Comparison of ENCODE assay signal across 11 cellular contexts in the genomic region with DNA sequence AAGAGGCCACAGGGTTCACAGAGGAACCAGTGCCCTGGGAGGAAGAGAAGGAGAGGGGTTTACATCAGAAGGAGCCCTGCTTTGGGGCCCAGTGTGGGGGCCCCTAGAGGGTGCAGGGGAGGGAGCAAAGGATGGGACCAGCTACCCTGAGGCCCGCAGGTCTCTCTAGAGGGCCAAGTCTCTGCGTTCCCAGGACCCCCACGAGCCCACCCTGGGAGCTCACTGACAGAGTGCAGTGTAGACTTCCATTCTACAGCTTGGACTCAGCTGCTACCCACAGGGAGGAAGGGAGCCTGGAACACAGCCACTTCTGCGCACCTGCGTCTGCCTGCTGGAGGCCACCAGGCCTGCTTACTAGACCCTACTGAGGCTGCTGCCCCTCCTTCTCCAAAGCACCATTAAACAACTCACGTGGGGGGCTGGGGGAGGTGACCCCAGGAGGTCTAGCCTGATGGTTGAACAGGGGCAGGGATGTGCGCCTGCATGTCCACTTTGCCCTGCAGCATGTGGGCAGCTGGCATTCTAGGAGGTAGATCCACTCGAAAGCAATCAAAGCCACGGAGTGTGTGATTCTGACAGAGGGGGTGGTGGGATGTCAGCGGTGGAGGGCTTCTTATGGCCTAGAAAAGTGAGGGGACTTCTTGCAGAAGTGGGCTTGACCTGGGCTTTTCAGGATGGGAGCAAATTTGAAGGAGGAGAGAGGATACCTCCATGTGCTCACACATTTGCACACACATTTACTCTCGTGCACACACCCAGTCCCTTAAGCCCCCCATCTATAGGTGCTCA.
DNase-seq lines count a peak whose midpoint lies in the region; ATAC-seq and TF ChIP-seq lines count a peak whose summit lies in the region.
"Had no signal": no experiment of that assay in that cellular context is flagged by ENCODE, and none has a peak within 500 bp of the region (broad histone marks: within the 10 kb centered on the region; RNA-seq: fewer than 3 reads in every experiment).

No MANE protein-coding gene starts in this region.

- H3K36me3 Mint-ChIP-seq in CD4-positive, CD25-positive, alpha-beta regulatory T cell, result no peaks in the 10 kb centered on the region
- H3K36me3 Mint-ChIP-seq in activated naive CD8-positive, alpha-beta T cell treated with anti-CD3 and anti-CD28 coated beads for 36 hours, result peaks cover 10% of the 10 kb centered on the region
- H3K36me3 Mint-ChIP-seq in naive thymus-derived CD8-positive, alpha-beta T cell, result no peaks in the 10 kb centered on the region

- H3K9me3 ChIP-seq in CD4-positive, CD25-positive, alpha-beta regulatory T cell (ENCODE audit: control insufficient read depth in 2 of 2, low read length in 2 of 2), result no peaks in the 10 kb centered on the region
- H3K9me3 ChIP-seq in HEK293 (ENCODE audit: control insufficient read depth, insufficient read depth, low read depth, low read length), result no peaks in the 10 kb centered on the region
- H3K9me3 ChIP-seq in sigmoid colon, result no peaks in the 10 kb centered on the region
- H3K9me3 ChIP-seq: vagina had no signal

- no peaks in the 10 kb centered on the region for H3K36me3 ChIP-seq in CD4-positive, CD25-positive, alpha-beta regulatory T cell (ENCODE audit: control insufficient read depth, insufficient read depth, low read length)
- H3K36me3 ChIP-seq in HEK293 (ENCODE audit: control insufficient read depth in 2 of 2, insufficient read depth in 1 of 2, low read length in 2 of 2) (no peaks in the 10 kb centered on the region), sigmoid colon (no peaks in the 10 kb centered on the region)
- H3K36me3 ChIP-seq: vagina had no signal

- peaks cover 25 to 91% (median 62%) of the 10 kb centered on the region in 4 donors for H3K4me1 Mint-ChIP-seq in CD4-positive, CD25-positive, alpha-beta regulatory T cell
- H3K4me1 Mint-ChIP-seq in activated naive CD8-positive, alpha-beta T cell treated with anti-CD3 and anti-CD28 coated beads for 36 hours, result peaks cover 86% of the 10 kb centered on the region
- H3K4me1 Mint-ChIP-seq in naive thymus-derived CD8-positive, alpha-beta T cell, result peaks cover 44 to 97% (median 91%) of the 10 kb centered on the region in 4 donors

- H3K4me1 ChIP-seq in CD4-positive, CD25-positive, alpha-beta regulatory T cell (ENCODE audit: control insufficient read depth, insufficient read depth, low read length, poor library complexity, severe bottlenecking), result peaks cover 90% of the 10 kb centered on the region
- H3K4me1 ChIP-seq in HEK293 (ENCODE audit: control insufficient read depth, insufficient read depth, low read length) (no peaks in the 10 kb centered on the region), sigmoid colon (peaks cover 0 to 6% (median 4%) of the 10 kb centered on the region in 4 donors)

- H3K4me3 Mint-ChIP-seq in CD4-positive, CD25-positive, alpha-beta regulatory T cell, result peak overlapping the region; percentile 51 to 85 (median 78)
- H3K4me3 Mint-ChIP-seq in activated naive CD8-positive, alpha-beta T cell treated with anti-CD3 and anti-CD28 coated beads for 36 hours, result peak overlapping the region; percentile 69
- peak overlapping the region; percentile 50 to 84 (median 76) for H3K4me3 Mint-ChIP-seq in naive thymus-derived CD8-positive, alpha-beta T cell

- WGBS in sigmoid colon, 2 donors, result 68 to 77% methylated on average over 11 of the region's 11 CpGs

- H3K27ac ChIP-seq in CD4-positive, CD25-positive, alpha-beta regulatory T cell (ENCODE audit: insufficient read depth, low read length, poor library complexity, severe bottlenecking), result peak overlapping the region; percentile 91
- H3K27ac ChIP-seq in HEK293 (ENCODE audit: extremely low read depth, low read depth, low read length) (no peak overlapping the region), sigmoid colon (no peak overlapping the region)

- TF ChIP-seq EP300 in sigmoid colon (IDR thresholded peaks at IDR 0.05), result no peak

- H3K27me3 Mint-ChIP-seq in CD4-positive, CD25-positive, alpha-beta regulatory T cell, result no peaks in the 10 kb centered on the region
- H3K27me3 Mint-ChIP-seq in activated naive CD8-positive, alpha-beta T cell treated with anti-CD3 and anti-CD28 coated beads for 36 hours, result no peaks in the 10 kb centered on the region
- no peaks in the 10 kb centered on the region for H3K27me3 Mint-ChIP-seq in naive thymus-derived CD8-positive, alpha-beta T cell

- CTCF ChIA-PET in HEK293 (lab: Yijun Ruan, JAX), result interaction anchor here (1.4 kb wide), 1 partner anchor 161 kb away, joined by 4 read pairs; no protein-coding TSS in a partner anchor

- intact Hi-C loops in sigmoid colon (cut with DNase I), result no loop called here

- no peak for ATAC-seq in CD4-positive, CD25-positive, alpha-beta regulatory T cell (ENCODE audit: low read depth in 2 of 2)
- no peak for ATAC-seq in naive thymus-derived CD8-positive, alpha-beta T cell

- peak overlapping the region; percentile 57 for H3K4me3 ChIP-seq in CD4-positive, CD25-positive, alpha-beta regulatory T cell (ENCODE audit: low read depth, low read length)
- H3K4me3 ChIP-seq in HEK293 (ENCODE audit: low read depth, low read length) (no peak overlapping the region), sigmoid colon (no peak overlapping the region)
- H3K4me3 ChIP-seq: vagina had no signal

- POLR2A ChIA-PET in HEK293 (lab: Yijun Ruan, JAX), result no interaction called here
- POLR2A ChIA-PET in naive thymus-derived CD8-positive, alpha-beta T cell (lab: Charles Lee), result interaction anchor here (0.5 to 32.7 kb wide), 9 partner anchors 10 to 460 kb away, joined by 3 to 2148 read pairs (median 5); a partner anchor contains a TSS

- DNase-seq in CD4-positive, CD25-positive, alpha-beta regulatory T cell, result no peak
- no peak for DNase-seq in activated naive CD8-positive, alpha-beta T cell treated with anti-CD3 and anti-CD28 coated beads for 36 hours
- peak in 1 of 10 donors; percentile 41 for DNase-seq in naive thymus-derived CD8-positive, alpha-beta T cell
- no peak for DNase-seq in sigmoid colon
- DNase-seq in C1 segment of cervical spinal cord (lab: John Stamatoyannopoulos, UW), result no peak
- no peak for DNase-seq in cortex of kidney (lab: John Stamatoyannopoulos, UW)
- DNase-seq in NCI-H774 (lab: John Stamatoyannopoulos, UW), result no peak
- DNase-seq: KBM-7, NCI-H510A had no signal

- TF ChIP-seq CTCF in HEK293 (tag by site-specific recombination; IDR thresholded peaks at IDR 0.05) (no peak), sigmoid colon (IDR thresholded peaks at IDR 0.05) (no peak)

- no peak for TF ChIP-seq POLR2A in sigmoid colon (IDR thresholded peaks at IDR 0.05)

- H3K9me3 Mint-ChIP-seq in CD4-positive, CD25-positive, alpha-beta regulatory T cell, result no peaks in the 10 kb centered on the region
- no peaks in the 10 kb centered on the region for H3K9me3 Mint-ChIP-seq in activated naive CD8-positive, alpha-beta T cell treated with anti-CD3 and anti-CD28 coated beads for 36 hours
- no peaks in the 10 kb centered on the region for H3K9me3 Mint-ChIP-seq in naive thymus-derived CD8-positive, alpha-beta T cell

- peak overlapping the region; percentile 97 to 100 (median 99) for H3K27ac Mint-ChIP-seq in CD4-positive, CD25-positive, alpha-beta regulatory T cell
- H3K27ac Mint-ChIP-seq in activated naive CD8-positive, alpha-beta T cell treated with anti-CD3 and anti-CD28 coated beads for 36 hours, result peak overlapping the region; percentile 93
- peak overlapping the region; percentile 96 to 100 (median 100) for H3K27ac Mint-ChIP-seq in naive thymus-derived CD8-positive, alpha-beta T cell

- no peaks in the 10 kb centered on the region for H3K27me3 ChIP-seq in CD4-positive, CD25-positive, alpha-beta regulatory T cell (ENCODE audit: control insufficient read depth, insufficient read depth, low read length)
- no peaks in the 10 kb centered on the region for H3K27me3 ChIP-seq in sigmoid colon
- H3K27me3 ChIP-seq: vagina had no signal

TF ChIP-seq in HEK293, 187 proteins besides CTCF, POLR2A, EP300 and RAD21:
- TF ChIP-seq, protein P1, sequence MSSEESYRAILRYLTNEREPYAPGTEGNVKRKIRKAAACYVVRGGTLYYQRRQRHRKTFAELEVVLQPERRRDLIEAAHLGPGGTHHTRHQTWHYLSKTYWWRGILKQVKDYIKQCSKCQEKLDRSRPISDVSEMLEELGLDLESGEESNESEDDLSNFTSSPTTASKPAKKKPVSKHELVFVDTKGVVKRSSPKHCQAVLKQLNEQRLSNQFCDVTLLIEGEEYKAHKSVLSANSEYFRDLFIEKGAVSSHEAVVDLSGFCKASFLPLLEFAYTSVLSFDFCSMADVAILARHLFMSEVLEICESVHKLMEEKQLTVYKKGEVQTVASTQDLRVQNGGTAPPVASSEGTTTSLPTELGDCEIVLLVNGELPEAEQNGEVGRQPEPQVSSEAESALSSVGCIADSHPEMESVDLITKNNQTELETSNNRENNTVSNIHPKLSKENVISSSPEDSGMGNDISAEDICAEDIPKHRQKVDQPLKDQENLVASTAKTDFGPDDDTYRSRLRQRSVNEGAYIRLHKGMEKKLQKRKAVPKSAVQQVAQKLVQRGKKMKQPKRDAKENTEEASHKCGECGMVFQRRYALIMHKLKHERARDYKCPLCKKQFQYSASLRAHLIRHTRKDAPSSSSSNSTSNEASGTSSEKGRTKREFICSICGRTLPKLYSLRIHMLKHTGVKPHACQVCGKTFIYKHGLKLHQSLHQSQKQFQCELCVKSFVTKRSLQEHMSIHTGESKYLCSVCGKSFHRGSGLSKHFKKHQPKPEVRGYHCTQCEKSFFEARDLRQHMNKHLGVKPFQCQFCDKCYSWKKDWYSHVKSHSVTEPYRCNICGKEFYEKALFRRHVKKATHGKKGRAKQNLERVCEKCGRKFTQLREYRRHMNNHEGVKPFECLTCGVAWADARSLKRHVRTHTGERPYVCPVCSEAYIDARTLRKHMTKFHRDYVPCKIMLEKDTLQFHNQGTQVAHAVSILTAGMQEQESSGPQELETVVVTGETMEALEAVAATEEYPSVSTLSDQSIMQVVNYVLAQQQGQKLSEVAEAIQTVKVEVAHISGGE (tag by site-specific recombination; conservative IDR thresholded peaks at IDR 0.05; ENCODE audit: low read depth), result no peak
- peak; percentile 19; the same call in 1 of the 2 replicates for TF ChIP-seq GLIS1 (tag by site-specific recombination; IDR thresholded peaks at IDR 0.05)
